In the genomic region with DNA sequence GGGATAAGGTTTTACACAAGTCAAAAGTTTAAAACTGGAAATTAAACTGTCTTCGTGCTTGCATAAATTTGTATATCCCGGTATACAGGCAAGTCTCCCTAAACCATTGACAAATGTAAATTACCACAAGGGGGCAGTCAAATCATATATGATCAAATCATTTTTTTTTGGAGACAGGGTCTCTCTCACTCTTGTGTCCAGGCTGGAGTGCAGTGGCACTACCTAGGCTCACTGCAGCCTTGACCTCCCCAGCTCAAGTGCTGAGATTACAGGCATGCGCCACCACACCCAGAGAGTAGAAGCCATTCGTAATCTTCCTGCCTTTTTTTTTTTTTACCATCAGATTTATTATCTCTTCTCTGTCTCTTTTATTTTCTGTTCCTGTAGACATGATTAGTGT, we compare ENCODE assay signal across 8 cellular contexts. TPM values are rescaled to one million over a fixed set of nuclear protein-coding genes. Genes with fewer than 3 reads are reported as not detected.
DNase-seq lines count a peak whose midpoint lies in the region; ATAC-seq and TF ChIP-seq lines count a peak whose summit lies in the region.

No MANE protein-coding gene starts in this region.

- H4K20me1 ChIP-seq in KMS-11 (ENCODE audit: insufficient read depth), result 0 out of 2 replicates have a peak, but pooled peaks cover 3% of the 10 kb centered on the region

- H3K9ac ChIP-seq in KMS-11, result no peak overlapping the region

- no peak overlapping the region for H3K4me3 ChIP-seq in KMS-11 (IDR thresholded peaks at IDR 0.05; ENCODE audit: insufficient read depth, low read depth, low read length)

- no peak overlapping the region for H3K4me2 ChIP-seq in KMS-11

- no peak overlapping the region for H2AFZ ChIP-seq in KMS-11 (ENCODE audit: low read depth)

- H3K27ac Mint-ChIP-seq in T-helper 1 cell treated with Interleukin-12 subunit alpha and Interleukin-12 subunit beta and Interleukin-4 antibody, amounts not matched to agents 30 μg/mL and 1 μg/mL, for 36 hours, result peak overlapping the region; percentile 70
- no peak overlapping the region for H3K27ac Mint-ChIP-seq in progenitor cell of endocrine pancreas

- no peaks in the 10 kb centered on the region; the same call in 1 of the 2 replicates for H3K79me2 ChIP-seq in KMS-11 (ENCODE audit: insufficient read depth, low read depth)

- TF ChIP-seq CTCF in KMS-11 (conservative IDR thresholded peaks at IDR 0.05; ENCODE audit: low read depth, low read length) (peak; percentile 85), progenitor cell of endocrine pancreas (IDR thresholded peaks at IDR 0.05; ENCODE audit: unreplicated experiment) (peak; percentile 64)

- no peaks in the 10 kb centered on the region; the same call in 1 of the 2 replicates for H3K27me3 ChIP-seq in KMS-11 (ENCODE audit: insufficient read depth, low read depth)

- DNase-seq in DMS153 (lab: John Stamatoyannopoulos, UW) (peak; percentile 10), DMS153 treated with DMSO at 0.1 percent for 48 hours (lab: John Stamatoyannopoulos, UW; ENCODE audit: unreplicated experiment) (no peak), fibroblast of the conjunctiva (ENCODE audit: low read depth) (peak; percentile 73), progenitor cell of endocrine pancreas (ENCODE audit: low spot score, unreplicated experiment) (no peak), GOT3 (lab: John Stamatoyannopoulos, UW) (no peak)

- no peak overlapping the region for H3K4me3 Mint-ChIP-seq in T-helper 1 cell treated with Interleukin-12 subunit alpha and Interleukin-12 subunit beta and Interleukin-4 antibody, amounts not matched to agents 30 μg/mL and 1 μg/mL, for 36 hours
- no peak overlapping the region for H3K4me3 Mint-ChIP-seq in progenitor cell of endocrine pancreas (ENCODE audit: low read depth)

- no peak for ATAC-seq in HG03354 (IDR thresholded peaks at IDR 0.05; ENCODE audit: poor library complexity, severe bottlenecking, unreplicated experiment)

- no peaks in the 10 kb centered on the region for H3K27me3 Mint-ChIP-seq in T-helper 1 cell treated with Interleukin-12 subunit alpha and Interleukin-12 subunit beta and Interleukin-4 antibody, amounts not matched to agents 30 μg/mL and 1 μg/mL, for 36 hours (ENCODE audit: low read depth)
- no peaks in the 10 kb centered on the region for H3K27me3 Mint-ChIP-seq in progenitor cell of endocrine pancreas

- H3K4me1 Mint-ChIP-seq in T-helper 1 cell treated with Interleukin-12 subunit alpha and Interleukin-12 subunit beta and Interleukin-4 antibody, amounts not matched to agents 30 μg/mL and 1 μg/mL, for 36 hours (ENCODE audit: low read depth), result peaks cover 25% of the 10 kb centered on the region
- H3K4me1 Mint-ChIP-seq in progenitor cell of endocrine pancreas (ENCODE audit: low read depth), result peaks cover 2% of the 10 kb centered on the region

- no peaks in the 10 kb centered on the region for H3K9me3 Mint-ChIP-seq in T-helper 1 cell treated with Interleukin-12 subunit alpha and Interleukin-12 subunit beta and Interleukin-4 antibody, amounts not matched to agents 30 μg/mL and 1 μg/mL, for 36 hours
- no peaks in the 10 kb centered on the region for H3K9me3 Mint-ChIP-seq in progenitor cell of endocrine pancreas (ENCODE audit: low read depth)

- no peak overlapping the region for H3K27ac ChIP-seq in KMS-11

- peaks cover 51% of the 10 kb centered on the region; the same call in 1 of the 2 replicates for H3K36me3 ChIP-seq in KMS-11 (ENCODE audit: insufficient read depth)

- H3K4me1 ChIP-seq in KMS-11 (ENCODE audit: low read depth, poor library complexity, severe bottlenecking), result no peaks in the 10 kb centered on the region

- peaks cover 53% of the 10 kb centered on the region for H3K36me3 Mint-ChIP-seq in T-helper 1 cell treated with Interleukin-12 subunit alpha and Interleukin-12 subunit beta and Interleukin-4 antibody, amounts not matched to agents 30 μg/mL and 1 μg/mL, for 36 hours (ENCODE audit: low read depth)
- peaks cover 11% of the 10 kb centered on the region for H3K36me3 Mint-ChIP-seq in progenitor cell of endocrine pancreas (ENCODE audit: insufficient read depth)

RNA-seq across cellular contexts. Expression of a gene that starts 18.5 kb away (rescaled TPM):
- 111 and 114 TPM in 2 replicates for total RNA-seq in progenitor cell of endocrine pancreas

RNA-seq across cellular contexts. Expression of a gene that starts 34.6 kb away (rescaled TPM):
- total RNA-seq in progenitor cell of endocrine pancreas, result not detected in 2 replicates

RNA-seq across cellular contexts. Expression of a gene that starts 44.1 kb away (rescaled TPM):
- 3.6 and 4.3 TPM in 2 replicates for total RNA-seq in progenitor cell of endocrine pancreas

Comparison
In these comparisons a context has a peak if more than half of its experiments do, and no peak if none do; other contexts are left out.
1. DNase-seq: peak in DMS153 (single experiment) and fibroblast of the conjunctiva (single experiment); none in DMS153 treated with DMSO at 0.1 percent for 48 hours (single experiment), progenitor cell of endocrine pancreas (single experiment) and GOT3 (single experiment).